Comparison of ENCODE assay signal across 11 cellular contexts in genomic region chr12:112406519-112407488, GRCh38. TPM values are rescaled to one million over a fixed set of nuclear protein-coding genes. Genes with fewer than 3 reads are reported as not detected.
DNase-seq lines count a peak whose midpoint lies in the region; ATAC-seq and TF ChIP-seq lines count a peak whose summit lies in the region.
"Had no signal": no experiment of that assay in that cellular context is flagged by ENCODE, and none has a peak within 500 bp of the region (broad histone marks: within the 10 kb centered on the region; RNA-seq: fewer than 3 reads in every experiment).

No MANE protein-coding gene starts in this region.

- peaks cover 38% of the 10 kb centered on the region for H3K36me3 ChIP-seq in ACC112 (ENCODE audit: insufficient read depth, low read length)
- peaks cover 44% of the 10 kb centered on the region for H3K36me3 ChIP-seq in GM23248 (ENCODE audit: low read depth)
- peaks cover 44% of the 10 kb centered on the region for H3K36me3 ChIP-seq in iPS-18a (ENCODE audit: control insufficient read depth, low read depth, low read length)
- peaks cover 9 to 46% of the 10 kb centered on the region in 2 donors for H3K36me3 ChIP-seq in gastroesophageal sphincter

- no peaks in the 10 kb centered on the region; the same call in 1 of the 2 replicates for H4K20me1 ChIP-seq in GM23248 (ENCODE audit: insufficient read depth)

- H3K9me3 Mint-ChIP-seq in activated CD8-positive, alpha-beta T cell treated with anti-CD3 and anti-CD28 coated beads for 36 hours: no peaks in the 10 kb centered on the region
- H3K9me3 Mint-ChIP-seq: activated naive CD4-positive, alpha-beta T cell treated with anti-CD3 and anti-CD28 coated beads, Interleukin-2, amount 50 U/mL, for 72 hours had no signal

- H2AFZ ChIP-seq in ACC112 (ENCODE audit: low read length, unreplicated experiment) (no peak overlapping the region), GM23248 (no peak overlapping the region)

- H3K27ac ChIP-seq in ACC112 (ENCODE audit: low read depth, low read length): no peak overlapping the region
- H3K27ac ChIP-seq in GM23248: 0 out of 2 replicates have a peak overlapping the region, but pooled peaks have one; percentile 3
- no peak overlapping the region for H3K27ac ChIP-seq in iPS-18a (ENCODE audit: low read length)
- H3K27ac ChIP-seq in gastroesophageal sphincter: no peak overlapping the region
- H3K27ac ChIP-seq: SJSA1 had no signal

- H3K36me3 Mint-ChIP-seq in activated CD8-positive, alpha-beta T cell treated with anti-CD3 and anti-CD28 coated beads for 36 hours (ENCODE audit: low read depth): peaks cover 56% of the 10 kb centered on the region

- H3K79me2 ChIP-seq in ACC112 (ENCODE audit: control insufficient read depth, insufficient read depth, low read length, unreplicated experiment): peaks cover 33% of the 10 kb centered on the region
- peaks cover 26% of the 10 kb centered on the region for H3K79me2 ChIP-seq in GM23248 (ENCODE audit: insufficient read depth)

- peak overlapping the region; percentile 87 for H3K4me2 ChIP-seq in GM23248 (ENCODE audit: unreplicated experiment)

- H3K27me3 ChIP-seq in ACC112 (ENCODE audit: insufficient read depth, low read length): no peaks in the 10 kb centered on the region
- H3K27me3 ChIP-seq in GM23248 (replicated peaks; ENCODE audit: insufficient read depth): no peaks in the 10 kb centered on the region
- H3K27me3 ChIP-seq in iPS-18a (ENCODE audit: control insufficient read depth, insufficient read depth, low read length): no peaks in the 10 kb centered on the region
- no peaks in the 10 kb centered on the region for H3K27me3 ChIP-seq in gastroesophageal sphincter
- H3K27me3 ChIP-seq: SJSA1 had no signal

- H3K4me3 Mint-ChIP-seq in activated CD8-positive, alpha-beta T cell treated with anti-CD3 and anti-CD28 coated beads for 36 hours: peak overlapping the region; percentile 99

- H3K4me1 ChIP-seq in ACC112 (ENCODE audit: control insufficient read depth, insufficient read depth, low read length, unreplicated experiment): peaks cover 23% of the 10 kb centered on the region
- peaks cover 15% of the 10 kb centered on the region for H3K4me1 ChIP-seq in GM23248 (ENCODE audit: insufficient read depth)
- no peaks in the 10 kb centered on the region for H3K4me1 ChIP-seq in iPS-18a (ENCODE audit: control insufficient read depth, low read depth, low read length)
- H3K4me1 ChIP-seq in gastroesophageal sphincter: peaks cover 0 to 32% (median 2%) of the 10 kb centered on the region in 3 donors

- 83% methylated on average over 11 of the region's 11 CpGs for WGBS in GM23248 (ENCODE audit: low coverage in 1 of 2, low lambda C conversion rate in 2 of 2, missing lambda C conversion rate in 2 of 2), 2 experiments
- WGBS in gastroesophageal sphincter (ENCODE audit: low coverage in 1 of 2), 2 donors: 60 to 77% methylated on average over 5 to 11 of the region's 11 CpGs

- no peak for TF ChIP-seq CTCF in activated CD8-positive, alpha-beta T cell treated with anti-CD3 and anti-CD28 coated beads for 36 hours (IDR thresholded peaks at IDR 0.05)
- TF ChIP-seq CTCF in gastroesophageal sphincter (IDR thresholded peaks at IDR 0.05) (no peak), omental fat pad (IDR thresholded peaks at IDR 0.05) (no peak)

- intact Hi-C loops in activated CD8-positive, alpha-beta T cell treated with anti-CD3 and anti-CD28 coated beads for 36 hours (cut with micrococcal nuclease): no loop called here

- no peak for TF ChIP-seq POLR2A in gastroesophageal sphincter (IDR thresholded peaks at IDR 0.05)

- in situ Hi-C loops in GM23248 (cut with MboI): no loop called here

- H3K9me3 ChIP-seq in GM23248 (ENCODE audit: low read depth) (no peaks in the 10 kb centered on the region), iPS-18a (ENCODE audit: control insufficient read depth, low read depth, low read length) (no peaks in the 10 kb centered on the region), gastroesophageal sphincter (no peaks in the 10 kb centered on the region)
- H3K9me3 ChIP-seq: SJSA1 had no signal

- peak overlapping the region; percentile 100 for H3K27ac Mint-ChIP-seq in activated CD8-positive, alpha-beta T cell treated with anti-CD3 and anti-CD28 coated beads for 36 hours

- POLR2A ChIA-PET in activated CD8-positive, alpha-beta T cell treated with anti-CD3 and anti-CD28 coated beads for 36 hours (lab: Charles Lee): interaction anchor here (0.9 kb wide), 1 partner anchor 12 kb away, joined by 4 read pairs; the partner anchor contains the start of gene PTPN11

- H3K4me3 ChIP-seq in ACC112 (ENCODE audit: low read depth, low read length) (peak overlapping the region; percentile 88), GM23248 (peak overlapping the region; percentile 100), iPS-18a (ENCODE audit: low read length) (peak overlapping the region; percentile 89), gastroesophageal sphincter (no peak overlapping the region)
- H3K4me3 ChIP-seq: SJSA1 had no signal

- DNase-seq in GM23248 (no peak), omental fat pad (ENCODE audit: low spot score) (no peak), NOMO-1 treated with dmso at 0.1 percent for 144 hours (lab: John Stamatoyannopoulos, UW; ENCODE audit: unreplicated experiment) (no peak), SK-N-DZ (ENCODE audit: low spot score) (no peak)
- no peak for DNase-seq in activated CD8-positive, alpha-beta T cell treated with anti-CD3 and anti-CD28 coated beads for 36 hours
- DNase-seq: DMS153 had no signal

- H3F3A ChIP-seq in GM23248 (ENCODE audit: insufficient read depth): peaks cover 69% of the 10 kb centered on the region

- peaks cover 35% of the 10 kb centered on the region for H3K4me1 Mint-ChIP-seq in activated CD8-positive, alpha-beta T cell treated with anti-CD3 and anti-CD28 coated beads for 36 hours (ENCODE audit: low read depth)

- H3K9me2 ChIP-seq in GM23248 (ENCODE audit: insufficient read depth): no peaks in the 10 kb centered on the region

- H3K27me3 Mint-ChIP-seq in activated CD8-positive, alpha-beta T cell treated with anti-CD3 and anti-CD28 coated beads for 36 hours: no peaks in the 10 kb centered on the region

- no peak for ATAC-seq in activated CD8-positive, alpha-beta T cell treated with anti-CD3 and anti-CD28 coated beads for 36 hours
- ATAC-seq in gastroesophageal sphincter (no peak), omental fat pad (ENCODE audit: low FRiP score) (no peak)
- ATAC-seq: activated naive CD4-positive, alpha-beta T cell treated with anti-CD3 and anti-CD28 coated beads, Interleukin-2, amount 50 U/mL, for 72 hours had no signal

- peak overlapping the region; percentile 97 for H3K9ac ChIP-seq in GM23248
- peak overlapping the region; percentile 97 for H3K9ac ChIP-seq in iPS-18a (ENCODE audit: low read length)

- CTCF ChIA-PET in activated CD8-positive, alpha-beta T cell treated with anti-CD3 and anti-CD28 coated beads for 36 hours (lab: Charles Lee): interaction anchor here (0.8 to 1.8 kb wide), 3 partner anchors 20 to 209 kb away, joined by 3 to 5 read pairs (median 4); no protein-coding TSS in a partner anchor

- TF ChIP-seq EP300 in gastroesophageal sphincter (IDR thresholded peaks at IDR 0.05): no peak

RNA-seq across cellular contexts. Expression of gene RPL6, which starts 2.6 kb away (rescaled TPM):
- total RNA-seq in GM23248 (2014; rRNA removed; shearing (Covaris generic)): 1,076 and 1,254 TPM in 2 replicates
- polyA plus RNA-seq in GM23248 (2016; fragmentation: Nextera tagmentation; extraction: Ambion mirVana): 372 and 391 TPM in 2 replicates
- 1,000 to 10,000 TPM; 1,954 to 1,972 TPM for total RNA-seq in activated CD8-positive, alpha-beta T cell treated with anti-CD3 and anti-CD28 coated beads for 36 hours
- total RNA-seq in gastroesophageal sphincter (1,000 to 10,000 TPM in 3 of 4 donors, 100 to 1,000 TPM in 1; 947 to 1,918 (median 1,526) TPM), omental fat pad (1,000 to 10,000 TPM; 1,425 to 1,649 (median 1,557) TPM)
- polyA plus RNA-seq in SK-N-DZ (2014; cell fraction: cytosol; rRNA removed): 3,314 and 3,586 TPM in 2 replicates
- polyA plus RNA-seq in SK-N-DZ (2014; cell fraction: nucleus; rRNA removed): 2,205 and 2,265 TPM in 2 replicates

RNA-seq across cellular contexts. Expression of gene PTPN11, which starts 11.9 kb away (rescaled TPM):
- total RNA-seq in GM23248 (2014; rRNA removed; shearing (Covaris generic)): 71.5 and 89.5 TPM in 2 replicates
- 78.0 and 82.3 TPM in 2 replicates for polyA plus RNA-seq in GM23248 (2016; fragmentation: Nextera tagmentation; extraction: Ambion mirVana)
- 100 to 1,000 TPM; 131 to 142 TPM for total RNA-seq in activated CD8-positive, alpha-beta T cell treated with anti-CD3 and anti-CD28 coated beads for 36 hours
- 100 to 1,000 TPM; 131 to 178 (median 141) TPM for total RNA-seq in gastroesophageal sphincter
- total RNA-seq in omental fat pad: 100 to 1,000 TPM in 3 of 4 donors, 10 to 100 TPM in 1; 98.0 to 134 (median 122) TPM
- 48.0 and 54.3 TPM in 2 replicates for polyA plus RNA-seq in SK-N-DZ (2014; cell fraction: cytosol; rRNA removed)
- polyA plus RNA-seq in SK-N-DZ (2014; cell fraction: nucleus; rRNA removed): 26.6 and 30.2 TPM in 2 replicates

RNA-seq across cellular contexts. Expression of gene HECTD4, which starts 24.6 kb away (rescaled TPM):
- 7.5 and 13.9 TPM in 2 replicates for total RNA-seq in GM23248 (2014; rRNA removed; shearing (Covaris generic))
- polyA plus RNA-seq in GM23248 (2016; fragmentation: Nextera tagmentation; extraction: Ambion mirVana): 7.6 and 8.9 TPM in 2 replicates
- total RNA-seq in activated CD8-positive, alpha-beta T cell treated with anti-CD3 and anti-CD28 coated beads for 36 hours: 10 to 100 TPM; 18.2 to 22.6 TPM
- total RNA-seq in gastroesophageal sphincter (10 to 100 TPM; 23.1 to 56.8 (median 42.3) TPM), omental fat pad (10 to 100 TPM; 26.6 to 47.1 (median 33.2) TPM)
- 13.1 and 14.2 TPM in 2 replicates for polyA plus RNA-seq in SK-N-DZ (2014; cell fraction: cytosol; rRNA removed)
- polyA plus RNA-seq in SK-N-DZ (2014; cell fraction: nucleus; rRNA removed): 22.2 and 48.9 TPM in 2 replicates

Comparison
In these comparisons a context has a peak if more than half of its experiments do, and no peak if none do; other contexts are left out.
1. H3K4me3 ChIP-seq: peak in ACC112 (single experiment), GM23248 (single experiment) and iPS-18a (single experiment); none in gastroesophageal sphincter (0 of 2).